Comparison of ENCODE assay signal across 8 cellular contexts in the genomic region with DNA sequence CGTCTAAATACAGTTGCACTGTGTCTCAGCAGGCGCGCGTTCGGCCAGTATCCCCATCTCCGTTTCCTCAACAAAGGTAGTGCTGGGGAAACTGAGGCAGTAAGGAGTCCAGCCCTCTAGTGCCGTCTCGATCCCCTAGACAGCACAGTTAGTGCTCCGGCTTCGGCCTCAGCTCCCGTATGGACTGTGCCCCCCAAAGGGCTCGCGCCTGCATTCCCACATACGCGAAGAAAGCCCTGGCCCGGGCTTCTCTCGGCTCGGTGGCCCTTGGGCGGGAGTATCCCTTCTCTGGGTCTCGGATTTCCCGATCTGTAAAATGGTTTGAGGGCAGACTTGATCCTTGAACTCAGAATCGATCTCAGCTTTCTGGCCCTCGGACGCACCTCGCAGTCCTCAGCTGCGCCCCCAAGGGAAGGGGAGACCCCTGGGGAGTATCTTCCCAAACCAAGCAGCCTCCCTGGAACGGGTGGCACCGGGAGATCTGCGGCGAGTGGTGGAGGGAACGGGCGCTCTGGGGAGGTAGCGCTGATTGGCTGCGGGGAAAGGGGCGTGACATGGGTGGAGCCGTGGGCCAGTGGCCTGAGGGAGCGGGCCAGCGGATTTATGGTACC. TPM values are rescaled to one million over a fixed set of nuclear protein-coding genes. Genes with fewer than 3 reads are reported as not detected.
A peak's percentile ranks its signal among the peaks of the same experiment; 100 is the strongest.
DNase-seq lines count a peak whose midpoint lies in the region; ATAC-seq and TF ChIP-seq lines count a peak whose summit lies in the region.

No MANE protein-coding gene starts in this region.

- peak; percentile 43 for ATAC-seq in GM21447 (IDR thresholded peaks at IDR 0.05; ENCODE audit: unreplicated experiment)
- ATAC-seq in naive B cell (ENCODE audit: low read depth in 2 of 2) = peak in 1 of 2 donors; percentile 7

- DNase-seq in COR-L47 (lab: John Stamatoyannopoulos, UW) (peak; percentile 76), KBM-7 (peak; percentile 71), fibroblast of mammary gland (ENCODE audit: low read depth) (peak; percentile 57), naive B cell (peak; percentile 50)
- peak; percentile 21 to 51 for DNase-seq in activated T-helper 1 cell treated with anti-CD3 and anti-CD28 coated beads, Interleukin-2, amount 50 U/mL, for 16 hours (ENCODE audit: low read depth in 1 of 2, low spot score in 1 of 2)

- TF ChIP-seq CTCF in fibroblast of mammary gland (conservative IDR thresholded peaks at IDR 0.05; ENCODE audit: control insufficient read depth, insufficient read depth, low read depth, low read length) = no peak

- H3K4me3 Mint-ChIP-seq in naive B cell = peak overlapping the region; percentile 87 to 97 (median 96)

- H3K4me1 Mint-ChIP-seq in naive B cell = peaks cover 48 to 66% (median 66%) of the 10 kb centered on the region in 3 donors

- H3K36me3 ChIP-seq in stomach smooth muscle (ENCODE audit: control insufficient read depth in 2 of 2, insufficient read depth in 2 of 2, low read length in 2 of 2) = peaks cover 15 to 24% of the 10 kb centered on the region in 2 donors

- H3K9me3 ChIP-seq in stomach smooth muscle (ENCODE audit: control insufficient read depth in 2 of 2, low read length in 2 of 2) = no peaks in the 10 kb centered on the region

- H3K27me3 Mint-ChIP-seq in naive B cell = no peaks in the 10 kb centered on the region

- H3K4me1 ChIP-seq in stomach smooth muscle (ENCODE audit: control insufficient read depth, insufficient read depth, low read length) = peaks cover 36% of the 10 kb centered on the region

- peak overlapping the region; percentile 98 to 99 for H3K9ac ChIP-seq in stomach smooth muscle (ENCODE audit: low read length in 2 of 2)

- peak overlapping the region; percentile 93 to 97 (median 96) for H3K27ac Mint-ChIP-seq in naive B cell

- peaks cover 12 to 23% of the 10 kb centered on the region in 2 donors for H3K27me3 ChIP-seq in stomach smooth muscle (ENCODE audit: control insufficient read depth in 1 of 2, insufficient read depth in 2 of 2, low read length in 2 of 2)

- H3K9me3 Mint-ChIP-seq in naive B cell = no peaks in the 10 kb centered on the region

- in situ Hi-C loops in KBM-7 (cut with MboI; ENCODE audit: low pct_unique_long_range_greater_than_20kb, low sequenced_read_pairs) = no loop called here

- peak overlapping the region; percentile 93 for H3K27ac ChIP-seq in stomach smooth muscle (ENCODE audit: low read length)

- peak overlapping the region; percentile 65 for H3K4me3 ChIP-seq in fibroblast of mammary gland (ENCODE audit: control insufficient read depth, low read depth, low read length)
- H3K4me3 ChIP-seq in stomach smooth muscle (ENCODE audit: low read length in 2 of 2) = peak overlapping the region; percentile 98 to 99

- H3K36me3 Mint-ChIP-seq in naive B cell = peaks cover 0 to 2% of the 10 kb centered on the region in 2 donors

TF ChIP-seq in PFSK-1, 5 proteins besides CTCF, POLR2A, EP300 and RAD21:
- TF ChIP-seq SIN3A (IDR thresholded peaks at IDR 0.05; ENCODE audit: borderline replicate concordance, insufficient read depth, low read length) = no peak
- peak; percentile 51; the same call in 1 of the 2 replicates for TF ChIP-seq POLR2AphosphoS5 (IDR thresholded peaks at IDR 0.05; ENCODE audit: low read depth, low read length)
- TF ChIP-seq, protein P1, sequence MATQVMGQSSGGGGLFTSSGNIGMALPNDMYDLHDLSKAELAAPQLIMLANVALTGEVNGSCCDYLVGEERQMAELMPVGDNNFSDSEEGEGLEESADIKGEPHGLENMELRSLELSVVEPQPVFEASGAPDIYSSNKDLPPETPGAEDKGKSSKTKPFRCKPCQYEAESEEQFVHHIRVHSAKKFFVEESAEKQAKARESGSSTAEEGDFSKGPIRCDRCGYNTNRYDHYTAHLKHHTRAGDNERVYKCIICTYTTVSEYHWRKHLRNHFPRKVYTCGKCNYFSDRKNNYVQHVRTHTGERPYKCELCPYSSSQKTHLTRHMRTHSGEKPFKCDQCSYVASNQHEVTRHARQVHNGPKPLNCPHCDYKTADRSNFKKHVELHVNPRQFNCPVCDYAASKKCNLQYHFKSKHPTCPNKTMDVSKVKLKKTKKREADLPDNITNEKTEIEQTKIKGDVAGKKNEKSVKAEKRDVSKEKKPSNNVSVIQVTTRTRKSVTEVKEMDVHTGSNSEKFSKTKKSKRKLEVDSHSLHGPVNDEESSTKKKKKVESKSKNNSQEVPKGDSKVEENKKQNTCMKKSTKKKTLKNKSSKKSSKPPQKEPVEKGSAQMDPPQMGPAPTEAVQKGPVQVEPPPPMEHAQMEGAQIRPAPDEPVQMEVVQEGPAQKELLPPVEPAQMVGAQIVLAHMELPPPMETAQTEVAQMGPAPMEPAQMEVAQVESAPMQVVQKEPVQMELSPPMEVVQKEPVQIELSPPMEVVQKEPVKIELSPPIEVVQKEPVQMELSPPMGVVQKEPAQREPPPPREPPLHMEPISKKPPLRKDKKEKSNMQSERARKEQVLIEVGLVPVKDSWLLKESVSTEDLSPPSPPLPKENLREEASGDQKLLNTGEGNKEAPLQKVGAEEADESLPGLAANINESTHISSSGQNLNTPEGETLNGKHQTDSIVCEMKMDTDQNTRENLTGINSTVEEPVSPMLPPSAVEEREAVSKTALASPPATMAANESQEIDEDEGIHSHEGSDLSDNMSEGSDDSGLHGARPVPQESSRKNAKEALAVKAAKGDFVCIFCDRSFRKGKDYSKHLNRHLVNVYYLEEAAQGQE (IDR thresholded peaks at IDR 0.05; ENCODE audit: insufficient read depth in 1 of 2, low read depth in 2 of 2, low read length in 2 of 2) = 0 out of 4 replicates have a peak, but pooled peaks of 1 of the 2 experiments have one; percentile 27

RNA-seq across cellular contexts. Expression of gene PEX16, which starts 0.8 kb away (rescaled TPM):
- polyA plus RNA-seq in PFSK-1 (2012; ENCODE audit: insufficient read length, low read depth) = 56.0 TPM
- polyA plus RNA-seq in naive B cell (ENCODE audit: low read depth in 6 of 6) = 10 to 100 TPM; 47.4 to 64.4 (median 60.4) TPM

RNA-seq across cellular contexts. Expression of gene LARGE2, which starts 4.0 kb away (rescaled TPM):
- 1.9 TPM for polyA plus RNA-seq in PFSK-1 (2012; ENCODE audit: insufficient read length, low read depth)
- 10 to 100 TPM; 30.6 to 84.4 (median 37.4) TPM for polyA plus RNA-seq in naive B cell (ENCODE audit: low read depth in 6 of 6)

RNA-seq across cellular contexts. Expression of gene FREY1, which starts 11.4 kb away (rescaled TPM):
- polyA plus RNA-seq in PFSK-1 (2012; ENCODE audit: insufficient read length, low read depth) = not detected
- not detected for polyA plus RNA-seq in naive B cell (ENCODE audit: low read depth in 6 of 6)

RNA-seq across cellular contexts. Expression of gene MAPK8IP1, which starts 33.0 kb away (rescaled TPM):
- 28.1 TPM for polyA plus RNA-seq in PFSK-1 (2012; ENCODE audit: insufficient read length, low read depth)
- polyA plus RNA-seq in naive B cell (ENCODE audit: low read depth in 6 of 6) = under 1 TPM in 5 of 6 donors, not detected in 1; 0.12 to 0.35 (median 0.20) TPM
